Comparison of ENCODE assay signal across 8 cellular contexts in genomic region chr5:73201547-73202513, GRCh38. TPM values are rescaled to one million over a fixed set of nuclear protein-coding genes. Genes with fewer than 3 reads are reported as not detected.
A peak's percentile ranks its signal among the peaks of the same experiment; 100 is the strongest.
DNase-seq lines count a peak whose midpoint lies in the region; ATAC-seq, FAIRE-seq and TF ChIP-seq lines count a peak whose summit lies in the region.

No MANE protein-coding gene starts in this region.

- H3K36me3 Mint-ChIP-seq in CD14-positive monocyte (no peaks in the 10 kb centered on the region), activated B cell treated with CpG ODN at 0.5 μM for 24 hours (ENCODE audit: low read depth) (no peaks in the 10 kb centered on the region)

- POLR2A ChIA-PET in activated B cell treated with CpG ODN at 0.5 μM for 24 hours (lab: Charles Lee), result no interaction called here

- DNase-seq in CD14-positive monocyte (ENCODE audit: low spot score), result peak; percentile 54
- DNase-seq in NAMALWA (ENCODE audit: low spot score), result peak; percentile 76
- DNase-seq in activated B cell treated with CpG ODN at 0.5 μM for 24 hours, result peak; percentile 46
- DNase-seq in bronchial epithelial cell (ENCODE audit: low read depth), result peak; percentile 54
- peak; percentile 95 for DNase-seq in kidney
- peak; percentile 77 to 81 for DNase-seq in stimulated activated CD4-positive, alpha-beta T cell treated with anti-CD3 and anti-CD28 coated beads, Interleukin-2, amount 100 ng/mL, for 24 hours

- ATAC-seq in GM21619 (IDR thresholded peaks at IDR 0.05; ENCODE audit: unreplicated experiment) (peak; percentile 81), activated B cell treated with CpG ODN at 0.5 μM for 24 hours (ENCODE audit: low read depth) (peak; percentile 56), HG03439 (IDR thresholded peaks at IDR 0.05; ENCODE audit: unreplicated experiment) (no peak)

- H3K4me1 Mint-ChIP-seq in CD14-positive monocyte (peaks cover 6% of the 10 kb centered on the region), activated B cell treated with CpG ODN at 0.5 μM for 24 hours (peaks cover 3% of the 10 kb centered on the region)

- H3K4me3 Mint-ChIP-seq in CD14-positive monocyte (peak overlapping the region in 1 of 2 donors; percentile 52), activated B cell treated with CpG ODN at 0.5 μM for 24 hours (peak overlapping the region; percentile 21)

- H3K9me3 ChIP-seq in kidney (ENCODE audit: control insufficient read depth in 1 of 2, low read length in 2 of 2), result no peaks in the 10 kb centered on the region

- H3K27me3 Mint-ChIP-seq in CD14-positive monocyte (ENCODE audit: low read depth in 3 of 3) (peaks cover 29 to 57% (median 39%) of the 10 kb centered on the region in 3 donors), activated B cell treated with CpG ODN at 0.5 μM for 24 hours (peaks cover 32% of the 10 kb centered on the region)

- no peaks in the 10 kb centered on the region for H3K36me3 ChIP-seq in bronchial epithelial cell (ENCODE audit: control insufficient read depth, insufficient read depth, low read length)
- no peaks in the 10 kb centered on the region for H3K36me3 ChIP-seq in kidney (ENCODE audit: control insufficient read depth in 1 of 2, insufficient read depth in 2 of 2, low read length in 2 of 2)

- H3K9ac ChIP-seq in kidney (ENCODE audit: low read length in 2 of 2), result peak overlapping the region in 1 of 2 donors; percentile 22

- intact Hi-C loops in CD14-positive monocyte (cut with micrococcal nuclease), result no loop called here
- intact Hi-C loops in activated B cell treated with CpG ODN at 0.5 μM for 24 hours (cut with micrococcal nuclease), result loop anchor here (1.0 to 5.0 kb wide), 4 partner anchors 119 to 835 kb away; partner anchors contain the start of gene FCHO2
- intact Hi-C loops in kidney (cut with DNase I), result no loop called here

- H3K4me1 ChIP-seq in kidney (ENCODE audit: control insufficient read depth in 1 of 2, insufficient read depth in 1 of 2, low read depth in 1 of 2, low read length in 2 of 2), result no peaks in the 10 kb centered on the region

- TF ChIP-seq CTCF in CD14-positive monocyte (IDR thresholded peaks at IDR 0.05) (peak; percentile 68), activated B cell treated with CpG ODN at 0.5 μM for 24 hours (IDR thresholded peaks at IDR 0.05) (no peak), bronchial epithelial cell (IDR thresholded peaks at IDR 0.05; ENCODE audit: insufficient read depth, low read length, severe bottlenecking) (peak; percentile 85), kidney (IDR thresholded peaks at IDR 0.05; ENCODE audit: borderline replicate concordance, extremely low read depth, insufficient read depth) (peak; percentile 75)

- no peak overlapping the region for H3K27ac Mint-ChIP-seq in CD14-positive monocyte
- no peak overlapping the region for H3K27ac Mint-ChIP-seq in activated B cell treated with CpG ODN at 0.5 μM for 24 hours

- H3K27ac ChIP-seq in kidney (ENCODE audit: low read depth in 2 of 2, low read length in 2 of 2), result no peak overlapping the region

- H3K9me3 Mint-ChIP-seq in CD14-positive monocyte, result peaks cover 3 to 14% (median 8%) of the 10 kb centered on the region in 7 donors
- H3K9me3 Mint-ChIP-seq in activated B cell treated with CpG ODN at 0.5 μM for 24 hours, result peaks cover 2% of the 10 kb centered on the region

- H3K4me3 ChIP-seq in bronchial epithelial cell (ENCODE audit: low read depth, low read length), result no peak overlapping the region
- peak overlapping the region; percentile 65 to 69 for H3K4me3 ChIP-seq in kidney (ENCODE audit: low read length in 2 of 2)

- H3K27me3 ChIP-seq in bronchial epithelial cell (ENCODE audit: control insufficient read depth, insufficient read depth, low read length), result peaks cover 4% of the 10 kb centered on the region

- FAIRE-seq in bronchial epithelial cell (lab: Jason Lieb, UNC) (no peak), kidney (lab: Jason Lieb, UNC) (no peak)

- CTCF ChIA-PET in activated B cell treated with CpG ODN at 0.5 μM for 24 hours (lab: Charles Lee), result interaction anchor here (0.7 to 1.3 kb wide), 2 partner anchors 41 to 66 kb away, joined by 3 read pairs; no protein-coding TSS in a partner anchor

RNA-seq across cellular contexts. Expression of gene TMEM174, which starts 28.8 kb away (rescaled TPM):
- polyA plus RNA-seq in CD14-positive monocyte (not detected), kidney (ENCODE audit: insufficient read depth, low read depth, low replicate concordance) (59.0 TPM)
- total RNA-seq in activated B cell treated with CpG ODN at 0.5 μM for 24 hours (not detected in 2 replicates), bronchial epithelial cell (not detected in 2 replicates), kidney (1.1 TPM)
